Comparison of ENCODE assay signal across 8 cellular contexts in genomic region chr9:35658144-35658893, GRCh38. TPM values are rescaled to one million over a fixed set of nuclear protein-coding genes. Genes with fewer than 3 reads are reported as not detected.
A peak's percentile ranks its signal among the peaks of the same experiment; 100 is the strongest.
DNase-seq lines count a peak whose midpoint lies in the region; ATAC-seq lines count a peak whose summit lies in the region.

Gene CCDC107 (plus strand): TSS chr9:35658292. CDS start chr9:35658380, 88 bp downstream.

- peak within 1 kb of the TSS; percentile 84 for H3K4me3 Mint-ChIP-seq in activated T-helper 1 cell treated with anti-CD3 and anti-CD28 coated beads, Interleukin-12 subunit alpha, Interleukin-12 subunit beta, Interleukin-2, Interleukin-4 antibody, amounts not matched to agents 30 ng/mL and 10 ng/mL and 1 ng/mL, durations not matched to agents 14 hours and 24 hours and 36 hours
- peak within 1 kb of the TSS; percentile 78 to 95 (median 90) for H3K4me3 Mint-ChIP-seq in naive thymus-derived CD4-positive, alpha-beta T cell

- no peaks in the 10 kb centered on the region for H3K9me3 ChIP-seq in naive thymus-derived CD4-positive, alpha-beta T cell (ENCODE audit: control insufficient read depth in 2 of 3, low read length in 3 of 3)

- POLR2A ChIA-PET in naive thymus-derived CD4-positive, alpha-beta T cell (lab: Charles Lee): interaction anchor here (0.6 to 11.8 kb wide), 24 partner anchors 11 to 1023 kb away, joined by 3 to 264 read pairs (median 4); partner anchors contain the start of genes CD72, CREB3, GBA2 and RGP1

- H3K27ac Mint-ChIP-seq in activated T-helper 1 cell treated with anti-CD3 and anti-CD28 coated beads, Interleukin-12 subunit alpha, Interleukin-12 subunit beta, Interleukin-2, Interleukin-4 antibody, amounts not matched to agents 30 ng/mL and 10 ng/mL and 1 ng/mL, durations not matched to agents 14 hours and 24 hours and 36 hours: peak within 1 kb of the TSS; percentile 99
- H3K27ac Mint-ChIP-seq in naive thymus-derived CD4-positive, alpha-beta T cell: peak within 1 kb of the TSS; percentile 97 to 100 (median 100)

- peak; percentile 94 for DNase-seq in DMS79 treated with DMSO at 0.1 percent for 48 hours (lab: John Stamatoyannopoulos, UW)
- peak; percentile 82 for DNase-seq in KG1 (lab: John Stamatoyannopoulos, UW)
- DNase-seq in RKO (ENCODE audit: low spot score): peak; percentile 78
- peak; percentile 80 for DNase-seq in activated T-helper 1 cell treated with anti-CD3 and anti-CD28 coated beads, Interleukin-12 subunit alpha, Interleukin-12 subunit beta, Interleukin-2, Interleukin-4 antibody, amounts not matched to agents 30 ng/mL and 10 ng/mL and 1 ng/mL, durations not matched to agents 14 hours and 24 hours and 36 hours (ENCODE audit: low spot score)
- DNase-seq in fibroblast of gingiva (ENCODE audit: low read depth): peak; percentile 78
- DNase-seq in naive thymus-derived CD4-positive, alpha-beta T cell: peak; percentile 80 to 94 (median 87)
- DNase-seq in stimulated activated naive CD4-positive, alpha-beta T cell (lab: John Stamatoyannopoulos, UW): peak; percentile 76 to 99 (median 86)

- CTCF ChIA-PET in naive thymus-derived CD4-positive, alpha-beta T cell (lab: Charles Lee): interaction anchor here (0.5 to 10.2 kb wide), 23 partner anchors 11 to 283 kb away, joined by 3 to 107 read pairs (median 4); partner anchors contain the start of genes CD72, CREB3, GBA2 and RGP1

- H3K27me3 Mint-ChIP-seq in activated T-helper 1 cell treated with anti-CD3 and anti-CD28 coated beads, Interleukin-12 subunit alpha, Interleukin-12 subunit beta, Interleukin-2, Interleukin-4 antibody, amounts not matched to agents 30 ng/mL and 10 ng/mL and 1 ng/mL, durations not matched to agents 14 hours and 24 hours and 36 hours (ENCODE audit: insufficient read depth): peaks cover 2% of the 10 kb centered on the region
- H3K27me3 Mint-ChIP-seq in naive thymus-derived CD4-positive, alpha-beta T cell: peaks cover 0 to 6% (median 0%) of the 10 kb centered on the region in 5 donors

- intact Hi-C loops in activated T-helper 1 cell treated with anti-CD3 and anti-CD28 coated beads, Interleukin-12 subunit alpha, Interleukin-12 subunit beta, Interleukin-2, Interleukin-4 antibody, amounts not matched to agents 30 ng/mL and 10 ng/mL and 1 ng/mL, durations not matched to agents 14 hours and 24 hours and 36 hours (cut with micrococcal nuclease): loop anchor here (1.0 to 2.0 kb wide), 3 partner anchors 32 to 156 kb away; partner anchors contain the start of gene HINT2
- intact Hi-C loops in naive thymus-derived CD4-positive, alpha-beta T cell (cut with micrococcal nuclease): loop anchor here (1.0 to 5.0 kb wide), 13 partner anchors 12 to 546 kb away; partner anchors contain the start of genes CREB3 (in 1 of the 2), GBA2 (in 1 of the 2), HINT2 (in 1 of the 2) and RGP1 (in 1 of the 2)

- no peaks in the 10 kb centered on the region for H3K9me3 Mint-ChIP-seq in activated T-helper 1 cell treated with anti-CD3 and anti-CD28 coated beads, Interleukin-12 subunit alpha, Interleukin-12 subunit beta, Interleukin-2, Interleukin-4 antibody, amounts not matched to agents 30 ng/mL and 10 ng/mL and 1 ng/mL, durations not matched to agents 14 hours and 24 hours and 36 hours
- H3K9me3 Mint-ChIP-seq in naive thymus-derived CD4-positive, alpha-beta T cell: peaks cover 0 to 13% (median 0%) of the 10 kb centered on the region in 11 donors

- ATAC-seq in GM21717 (IDR thresholded peaks at IDR 0.05; ENCODE audit: unreplicated experiment): peak; percentile 53
- peak; percentile 86 for ATAC-seq in naive thymus-derived CD4-positive, alpha-beta T cell

- H3K4me3 ChIP-seq in naive thymus-derived CD4-positive, alpha-beta T cell (ENCODE audit: low read length): peak within 1 kb of the TSS; percentile 94

- H3K27ac ChIP-seq in naive thymus-derived CD4-positive, alpha-beta T cell (ENCODE audit: low read depth, low read length): peak within 1 kb of the TSS; percentile 99

- no peaks in the 10 kb centered on the region for H3K27me3 ChIP-seq in naive thymus-derived CD4-positive, alpha-beta T cell (ENCODE audit: control insufficient read depth in 2 of 2, insufficient read depth in 2 of 2, low read length in 2 of 2)

- peaks cover 39 to 49% of the 10 kb centered on the region in 2 donors for H3K4me1 ChIP-seq in naive thymus-derived CD4-positive, alpha-beta T cell (ENCODE audit: control insufficient read depth in 2 of 2, insufficient read depth in 2 of 2, low read length in 2 of 2)

- peaks cover 0 to 12% (median 9%) of the 10 kb centered on the region in 3 experiments for H3K36me3 ChIP-seq in naive thymus-derived CD4-positive, alpha-beta T cell (ENCODE audit: control insufficient read depth in 2 of 3, insufficient read depth in 3 of 3, low read length in 3 of 3)

- H3K4me1 Mint-ChIP-seq in activated T-helper 1 cell treated with anti-CD3 and anti-CD28 coated beads, Interleukin-12 subunit alpha, Interleukin-12 subunit beta, Interleukin-2, Interleukin-4 antibody, amounts not matched to agents 30 ng/mL and 10 ng/mL and 1 ng/mL, durations not matched to agents 14 hours and 24 hours and 36 hours (ENCODE audit: low read depth): peaks cover 65% of the 10 kb centered on the region
- H3K4me1 Mint-ChIP-seq in naive thymus-derived CD4-positive, alpha-beta T cell: peaks cover 49 to 85% (median 75%) of the 10 kb centered on the region in 7 donors

- peaks cover 26% of the 10 kb centered on the region for H3K36me3 Mint-ChIP-seq in activated T-helper 1 cell treated with anti-CD3 and anti-CD28 coated beads, Interleukin-12 subunit alpha, Interleukin-12 subunit beta, Interleukin-2, Interleukin-4 antibody, amounts not matched to agents 30 ng/mL and 10 ng/mL and 1 ng/mL, durations not matched to agents 14 hours and 24 hours and 36 hours (ENCODE audit: low read depth)
- peaks cover 0 to 25% (median 16%) of the 10 kb centered on the region in 5 donors for H3K36me3 Mint-ChIP-seq in naive thymus-derived CD4-positive, alpha-beta T cell

RNA-seq across cellular contexts. Expression of gene CCDC107, which starts in this region (rescaled TPM):
- 20.6 and 24.0 TPM in 2 replicates for total RNA-seq in activated T-helper 1 cell treated with anti-CD3 and anti-CD28 coated beads, Interleukin-12 subunit alpha, Interleukin-12 subunit beta, Interleukin-2, Interleukin-4 antibody, amounts not matched to agents 30 ng/mL and 10 ng/mL and 1 ng/mL, durations not matched to agents 14 hours and 24 hours and 36 hours
- 10 to 100 TPM; 12.0 to 37.4 (median 16.4) TPM for total RNA-seq in naive thymus-derived CD4-positive, alpha-beta T cell
- polyA plus RNA-seq in naive thymus-derived CD4-positive, alpha-beta T cell: 10 to 100 TPM; 49.1 to 65.7 TPM

Comparison
In these comparisons a context has a peak if more than half of its experiments do, and no peak if none do; other contexts are left out.
1. Peak in every context shown above with its lines: DNase-seq, ATAC-seq, H3K4me3 ChIP-seq and H3K27ac ChIP-seq.